35 cellular contexts compared by ENCODE assay signal in genomic region chr15:56967336-56967735, GRCh38.
"Had no signal": no experiment of that assay in that cellular context is flagged by ENCODE, and none has a peak within 500 bp of the region (broad histone marks: within the 10 kb centered on the region; RNA-seq: fewer than 3 reads in every experiment).

No MANE protein-coding gene starts in this region.

- H3K4me3 ChIP-seq: ascending aorta, cardiac muscle cell, Peyer's patch, SJSA1 had no signal

- H3K9me2 ChIP-seq: SK-N-SH had no signal

- H3K9me3 Mint-ChIP-seq: activated B cell treated with CpG ODN at 0.5 μM for 24 hours; activated naive CD4-positive, alpha-beta T cell treated with anti-CD3 and anti-CD28 coated beads, Interleukin-2, amount 50 U/mL, for 24 hours; activated T-cell treated with anti-CD3 and anti-CD28 coated beads, Interleukin-2, amount 50 U/mL, for 72 hours; activated T-helper 2 cell treated with anti-CD3 and anti-CD28 coated beads, Interferon-gamma antibody, Interleukin-2, Interleukin-4, amounts not matched to agents 10 μg/mL and 5 μg/mL and 100 μg/mL, durations not matched to agents 14 hours and 24 hours and 36 hours; central memory CD8-positive, alpha-beta T cell; T-helper 1 cell treated with Interleukin-12 subunit alpha and Interleukin-12 subunit beta and Interleukin-4 antibody, amounts not matched to agents 30 μg/mL and 1 μg/mL, for 36 hours; T-helper 2 cell treated with Interferon-gamma antibody and Interleukin-4, amounts not matched to agents 5 μg/mL and 100 μg/mL, for 36 hours had no signal

- ATAC-seq: activated CD8-positive, alpha-beta memory T cell treated with anti-CD3 and anti-CD28 coated beads, Interleukin-2, amount 10 ng/mL, durations not matched to agents 7 days and 5 days; activated T-cell treated with anti-CD3 and anti-CD28 coated beads, Interleukin-2, amount 50 U/mL, for 72 hours; PC-3 had no signal

- DNase-seq: activated B cell treated with CpG ODN at 0.5 μM for 24 hours; activated CD4-positive, alpha-beta memory T cell treated with anti-CD3 and anti-CD28 coated beads, Interleukin-2, amount 10 ng/mL, durations not matched to agents 7 days and 5 days; activated CD4-positive, alpha-beta T cell treated with anti-CD3 and anti-CD28 coated beads for 4 hours; activated CD4-positive, CD25-positive, alpha-beta regulatory T cell treated with anti-CD3 and anti-CD28 coated beads, Interleukin-2, amount 50 U/mL, for 72 hours; activated CD8-positive, alpha-beta memory T cell treated with anti-CD3 and anti-CD28 coated beads for 24 hours; activated CD8-positive, alpha-beta memory T cell treated with anti-CD3 and anti-CD28 coated beads, Interleukin-2, amount 10 ng/mL, durations not matched to agents 7 days and 5 days; activated CD8-positive, alpha-beta memory T cell treated with anti-CD3 and anti-CD28 coated beads, Interleukin-2, amount 50 U/mL, for 48 hours; activated gamma-delta T cell; activated naive CD4-positive, alpha-beta T cell treated with Interleukin-2 at 50 U/mL for 16 hours; activated naive CD8-positive, alpha-beta T cell treated with anti-CD3 and anti-CD28 coated beads, Interleukin-2, amount 10 ng/mL, durations not matched to agents 7 days and 5 days; activated T-cell treated with anti-CD3 and anti-CD28 coated beads, Interleukin-2, amount 50 U/mL, for 72 hours; amygdala; NCI-H1105; NCI-H1436; NCI-H1694 treated with DMSO at 0.1 percent for 48 hours; NCI-H2029; NCI-H2171; NCI-H510A; NCI-H526; NCI-H748 treated with DMSO at 0.1 percent for 48 hours; NK-92 treated with Interleukin-12 subunit alpha and Interleukin-12 subunit beta, amount 100 ng/mL, for 24 hours; PC-3; Peyer's patch; RPMI8226; SHP77 treated with DMSO at 0.1 percent for 48 hours; SK-N-SH had no signal

- H3K36me3 ChIP-seq: ascending aorta, cardiac muscle cell, Peyer's patch, SJSA1 had no signal

- H3K27ac ChIP-seq: ascending aorta, cardiac muscle cell, KMS-11, Peyer's patch, SJSA1 had no signal

- H3K27me3 ChIP-seq: ascending aorta, cardiac muscle cell, Peyer's patch, SJSA1 had no signal

- H3K27ac Mint-ChIP-seq: activated B cell treated with CpG ODN at 0.5 μM for 24 hours; activated CD4-positive, alpha-beta memory T cell treated with anti-CD3 and anti-CD28 coated beads, Interleukin-2, amount 10 ng/mL, durations not matched to agents 7 days and 5 days; activated CD8-positive, alpha-beta memory T cell treated with anti-CD3 and anti-CD28 coated beads, Interleukin-2, amount 10 ng/mL, durations not matched to agents 7 days and 5 days; activated naive CD4-positive, alpha-beta T cell treated with anti-CD3 and anti-CD28 coated beads, Interleukin-2, amount 50 U/mL, for 24 hours; activated naive CD8-positive, alpha-beta T cell treated with anti-CD3 and anti-CD28 coated beads, Interleukin-2, amount 10 ng/mL, durations not matched to agents 7 days and 5 days; activated T-cell treated with anti-CD3 and anti-CD28 coated beads, Interleukin-2, amount 50 U/mL, for 72 hours; activated T-helper 2 cell treated with anti-CD3 and anti-CD28 coated beads, Interferon-gamma antibody, Interleukin-2, Interleukin-4, amounts not matched to agents 10 μg/mL and 5 μg/mL and 100 μg/mL, durations not matched to agents 14 hours and 24 hours and 36 hours; T-helper 1 cell treated with Interleukin-12 subunit alpha and Interleukin-12 subunit beta and Interleukin-4 antibody, amounts not matched to agents 30 μg/mL and 1 μg/mL, for 36 hours; T-helper 2 cell treated with Interferon-gamma antibody and Interleukin-4, amounts not matched to agents 5 μg/mL and 100 μg/mL, for 36 hours had no signal

- H3K4me2 ChIP-seq: KMS-11, SK-N-SH had no signal

- H3K4me3 Mint-ChIP-seq: activated B cell treated with CpG ODN at 0.5 μM for 24 hours; activated CD4-positive, alpha-beta memory T cell treated with anti-CD3 and anti-CD28 coated beads, Interleukin-2, amount 10 ng/mL, durations not matched to agents 7 days and 5 days; activated CD8-positive, alpha-beta memory T cell treated with anti-CD3 and anti-CD28 coated beads, Interleukin-2, amount 10 ng/mL, durations not matched to agents 7 days and 5 days; activated naive CD4-positive, alpha-beta T cell treated with anti-CD3 and anti-CD28 coated beads, Interleukin-2, amount 50 U/mL, for 24 hours; activated naive CD8-positive, alpha-beta T cell treated with anti-CD3 and anti-CD28 coated beads, Interleukin-2, amount 10 ng/mL, durations not matched to agents 7 days and 5 days; activated T-cell treated with anti-CD3 and anti-CD28 coated beads, Interleukin-2, amount 50 U/mL, for 72 hours; central memory CD8-positive, alpha-beta T cell; T-helper 1 cell treated with Interleukin-12 subunit alpha and Interleukin-12 subunit beta and Interleukin-4 antibody, amounts not matched to agents 30 μg/mL and 1 μg/mL, for 36 hours; T-helper 2 cell treated with Interferon-gamma antibody and Interleukin-4, amounts not matched to agents 5 μg/mL and 100 μg/mL, for 36 hours had no signal

- H3K4me1 ChIP-seq: SJSA1 had no signal

- H3K27me3 Mint-ChIP-seq: activated B cell treated with CpG ODN at 0.5 μM for 24 hours; activated CD4-positive, alpha-beta memory T cell treated with anti-CD3 and anti-CD28 coated beads, Interleukin-2, amount 10 ng/mL, durations not matched to agents 7 days and 5 days; activated CD8-positive, alpha-beta memory T cell treated with anti-CD3 and anti-CD28 coated beads, Interleukin-2, amount 10 ng/mL, durations not matched to agents 7 days and 5 days; activated naive CD4-positive, alpha-beta T cell treated with anti-CD3 and anti-CD28 coated beads, Interleukin-2, amount 50 U/mL, for 24 hours; activated naive CD8-positive, alpha-beta T cell treated with anti-CD3 and anti-CD28 coated beads, Interleukin-2, amount 10 ng/mL, durations not matched to agents 7 days and 5 days; central memory CD8-positive, alpha-beta T cell had no signal
